Comparison of ENCODE assay signal across 1 cellular context in genomic region chr9:101487443-101487855, GRCh38.
TF ChIP-seq lines count a peak whose summit lies in the region.

No MANE protein-coding gene starts in this region.

TF ChIP-seq in K562, 482 proteins besides CTCF, POLR2A, EP300 and RAD21:
- TF ChIP-seq ZNF395 (CRISPR knock-in tag; IDR thresholded peaks at IDR 0.05) (0 out of 2 replicates have a peak, but pooled peaks have one; percentile 21), GTF2E2 (tag; IDR thresholded peaks at IDR 0.05) (0 out of 2 replicates have a peak, but pooled peaks have one; percentile 24), DLX4 (CRISPR knock-in tag; IDR thresholded peaks at IDR 0.05) (no peak)
